9 cellular contexts compared by ENCODE assay signal in genomic region chr15:40040293-40040635, GRCh38. TPM values are rescaled to one million over a fixed set of nuclear protein-coding genes. Genes with fewer than 3 reads are reported as not detected.
A peak's percentile ranks its signal among the peaks of the same experiment; 100 is the strongest.
DNase-seq lines count a peak whose midpoint lies in the region; ATAC-seq and TF ChIP-seq lines count a peak whose summit lies in the region.
"Had no signal": no experiment of that assay in that cellular context is flagged by ENCODE, and none has a peak within 500 bp of the region (broad histone marks: within the 10 kb centered on the region; RNA-seq: fewer than 3 reads in every experiment).

No MANE protein-coding gene starts in this region.

- ATAC-seq in HG02623 (IDR thresholded peaks at IDR 0.05; ENCODE audit: unreplicated experiment), result no peak
- ATAC-seq: activated CD4-positive, CD25-positive, alpha-beta regulatory T cell treated with anti-CD3 and anti-CD28 coated beads, Interleukin-2, amount 50 U/mL, for 24 hours had no signal

- no peak for DNase-seq in activated naive CD4-positive, alpha-beta T cell treated with anti-CD3 and anti-CD28 coated beads for 36 hours
- DNase-seq in activated naive CD4-positive, alpha-beta T cell treated with Interleukin-2 at 50 U/mL for 16 hours, result no peak
- DNase-seq in stomach (no peak), T1000 (lab: John Stamatoyannopoulos, UW) (no peak), NCI-H2227 (lab: John Stamatoyannopoulos, UW; ENCODE audit: unreplicated experiment) (no peak)

- H3K9ac ChIP-seq in iPS-20b (ENCODE audit: low read depth, low read length), result peak overlapping the region; percentile 24; the same call in 1 of the 2 replicates

- no peaks in the 10 kb centered on the region for H3K9me3 Mint-ChIP-seq in activated naive CD4-positive, alpha-beta T cell treated with anti-CD3 and anti-CD28 coated beads for 36 hours

- H3K27ac ChIP-seq in VCaP, result peak overlapping the region; percentile 94; the same call in 1 of the 2 replicates
- H3K27ac ChIP-seq in iPS-20b (ENCODE audit: low read length), result no peak overlapping the region
- H3K27ac ChIP-seq in stomach, result peak overlapping the region; percentile 19 to 97 (median 95)

- 58 to 68% (median 59%) methylated on average over 6 of the region's 6 CpGs for WGBS in stomach, 5 donors

- H3K27me3 ChIP-seq in iPS-20b (ENCODE audit: insufficient read depth, low read length) (no peaks in the 10 kb centered on the region), stomach (no peaks in the 10 kb centered on the region)

- no peak for TF ChIP-seq CTCF in VCaP (conservative IDR thresholded peaks at IDR 0.05)
- TF ChIP-seq CTCF in stomach (IDR thresholded peaks at IDR 0.05), result no peak

- H3K27me3 Mint-ChIP-seq in activated naive CD4-positive, alpha-beta T cell treated with anti-CD3 and anti-CD28 coated beads for 36 hours (ENCODE audit: low read depth), result no peaks in the 10 kb centered on the region

- H3K36me3 ChIP-seq in iPS-20b (ENCODE audit: insufficient read depth, low read depth, low read length), result peaks cover 27% of the 10 kb centered on the region
- H3K36me3 ChIP-seq in stomach, result peaks cover 17 to 20% (median 19%) of the 10 kb centered on the region in 4 donors

- TF ChIP-seq POLR2A in stomach (IDR thresholded peaks at IDR 0.05), result no peak

- peaks cover 45% of the 10 kb centered on the region for H3K4me1 Mint-ChIP-seq in activated naive CD4-positive, alpha-beta T cell treated with anti-CD3 and anti-CD28 coated beads for 36 hours (ENCODE audit: low read depth)

- H3K27ac Mint-ChIP-seq in activated naive CD4-positive, alpha-beta T cell treated with anti-CD3 and anti-CD28 coated beads for 36 hours, result peak overlapping the region; percentile 92

- H3K4me3 Mint-ChIP-seq in activated naive CD4-positive, alpha-beta T cell treated with anti-CD3 and anti-CD28 coated beads for 36 hours, result peak overlapping the region; percentile 91

- peaks cover 33% of the 10 kb centered on the region for H3K36me3 Mint-ChIP-seq in activated naive CD4-positive, alpha-beta T cell treated with anti-CD3 and anti-CD28 coated beads for 36 hours (ENCODE audit: low read depth)

- H3K4me3 ChIP-seq in iPS-20b (ENCODE audit: low read length) (peak overlapping the region; percentile 17; the same call in 1 of the 2 replicates), stomach (peak overlapping the region in 3 of 4 donors; percentile 75 to 90 (median 89))

- H3K4me1 ChIP-seq in iPS-20b (ENCODE audit: insufficient read depth, low read length) (peaks cover 10% of the 10 kb centered on the region; the same call in 1 of the 2 replicates), stomach (peaks cover 6 to 47% (median 41%) of the 10 kb centered on the region in 4 donors)

- no peaks in the 10 kb centered on the region for H3K9me3 ChIP-seq in iPS-20b (ENCODE audit: insufficient read depth, low read depth, low read length)
- no peaks in the 10 kb centered on the region for H3K9me3 ChIP-seq in stomach

- intact Hi-C loops in activated naive CD4-positive, alpha-beta T cell treated with anti-CD3 and anti-CD28 coated beads for 36 hours (cut with micrococcal nuclease), result loop anchor here (10.0 kb wide), 2 partner anchors 365 to 1485 kb away; partner anchors contain the start of gene IVD
- intact Hi-C loops in stomach (cut with DNase I; ENCODE audit: low total_unique reads), result no loop called here

- TF ChIP-seq EP300 in stomach (IDR thresholded peaks at IDR 0.05), result no peak

- CTCF ChIA-PET in activated naive CD4-positive, alpha-beta T cell treated with anti-CD3 and anti-CD28 coated beads for 36 hours (lab: Charles Lee), result interaction anchor here (0.6 to 6.3 kb wide), 8 partner anchors 17 to 269 kb away, joined by 3 to 55 read pairs (median 6); no protein-coding TSS in a partner anchor

RNA-seq across cellular contexts. Expression of gene SRP14, which starts 1.3 kb away (rescaled TPM):
- total RNA-seq in activated naive CD4-positive, alpha-beta T cell treated with anti-CD3 and anti-CD28 coated beads for 36 hours, result 100 to 1,000 TPM; 185 to 198 TPM
- total RNA-seq in stomach, result 100 to 1,000 TPM in 3 of 5 donors, 10 to 100 TPM in 2; 72.4 to 350 (median 168) TPM
- 100 to 1,000 TPM; 369 to 411 (median 382) TPM for polyA plus RNA-seq in stomach
